Comparison of ENCODE assay signal across 15 cellular contexts in genomic region chr22:48088926-48089536, GRCh38.
DNase-seq lines count a peak whose midpoint lies in the region; ATAC-seq and TF ChIP-seq lines count a peak whose summit lies in the region.
"Had no signal": no experiment of that assay in that cellular context is flagged by ENCODE, and none has a peak within 500 bp of the region (broad histone marks: within the 10 kb centered on the region; RNA-seq: fewer than 3 reads in every experiment).

No MANE protein-coding gene starts in this region.

- H4K20me1 ChIP-seq in DND-41 (ENCODE audit: insufficient read depth, low read length) (no peaks in the 10 kb centered on the region), Karpas-422 (ENCODE audit: insufficient read depth, low read depth, low read length) (no peaks in the 10 kb centered on the region)

- H4K8ac ChIP-seq in trophoblast cell (ENCODE audit: low read depth, low read length): no peak overlapping the region

- H3K9ac ChIP-seq in DND-41 (ENCODE audit: low read depth, low read length): no peak overlapping the region
- peak overlapping the region; percentile 57 for H3K9ac ChIP-seq in Karpas-422 (ENCODE audit: low read length)
- no peak overlapping the region for H3K9ac ChIP-seq in trophoblast cell (ENCODE audit: low read length)

- TF ChIP-seq CTCF in DND-41 (IDR thresholded peaks at IDR 0.05; ENCODE audit: borderline replicate concordance, extremely low read depth, low read length, poor library complexity, severe bottlenecking) (no peak), adrenal gland (IDR thresholded peaks at IDR 0.05) (no peak), sigmoid colon (IDR thresholded peaks at IDR 0.05) (no peak)

- H3K9me2 ChIP-seq in Karpas-422 (replicated peaks; ENCODE audit: insufficient read depth, low read length): no peaks in the 10 kb centered on the region

- peaks cover 6 to 7% of the 10 kb centered on the region in 2 donors for H3K27me3 Mint-ChIP-seq in stimulated activated naive B cell treated with anti-CD40 and anti-IgM and Interleukin-4, amounts not matched to agents 10 μg/mL and 1 μg/mL and 100 μg/mL, for 72 hours

- no peak overlapping the region for H4K12ac ChIP-seq in trophoblast cell (ENCODE audit: low read depth, low read length)

- H2AFZ ChIP-seq in DND-41 (ENCODE audit: low read depth, low read length) (no peak overlapping the region), Karpas-422 (ENCODE audit: low read length) (no peak overlapping the region), trophoblast cell (ENCODE audit: insufficient read depth, low read length, poor library complexity) (no peak overlapping the region)

- H3K27ac ChIP-seq in DND-41 (ENCODE audit: low read length) (peak overlapping the region; percentile 18; the same call in 1 of the 2 replicates), Karpas-422 (ENCODE audit: low read length) (peak overlapping the region; percentile 98), adrenal gland (peak overlapping the region in 3 of 5 donors; percentile 83 to 91 (median 89)), sigmoid colon (peak overlapping the region in 3 of 4 donors; percentile 55 to 69 (median 66)), trophoblast cell (ENCODE audit: low read depth, low read length) (no peak overlapping the region)
- H3K27ac ChIP-seq: SJCRH30 had no signal

- H3K36me3 ChIP-seq in DND-41 (ENCODE audit: insufficient read depth, low read length) (no peaks in the 10 kb centered on the region), Karpas-422 (ENCODE audit: insufficient read depth, low read length) (no peaks in the 10 kb centered on the region), adrenal gland (replicated peaks in 1 of 2) (no peaks in the 10 kb centered on the region), sigmoid colon (no peaks in the 10 kb centered on the region), trophoblast cell (ENCODE audit: control insufficient read depth in 1 of 2, insufficient read depth in 2 of 2, low read length in 2 of 2) (no peaks in the 10 kb centered on the region)
- H3K36me3 ChIP-seq: SJCRH30 had no signal

- no peak overlapping the region for H2AK5ac ChIP-seq in trophoblast cell (ENCODE audit: low read length)

- H3K4me3 ChIP-seq in DND-41 (ENCODE audit: low read depth in 1 of 2, low read length in 2 of 2) (no peak overlapping the region), Karpas-422 (ENCODE audit: low read length) (no peak overlapping the region), adrenal gland (no peak overlapping the region), sigmoid colon (no peak overlapping the region), trophoblast cell (ENCODE audit: low read depth, low read length) (no peak overlapping the region)
- H3K4me3 ChIP-seq: SJCRH30 had no signal

- H2BK120ac ChIP-seq in trophoblast cell (ENCODE audit: insufficient read depth, low read length, poor library complexity): no peak overlapping the region

- no peaks in the 10 kb centered on the region for H3K36me3 Mint-ChIP-seq in stimulated activated naive B cell treated with anti-CD40 and anti-IgM and Interleukin-4, amounts not matched to agents 10 μg/mL and 1 μg/mL and 100 μg/mL, for 72 hours
- H3K36me3 Mint-ChIP-seq: CD4-positive, CD25-positive, alpha-beta regulatory T cell had no signal

- H3K14ac ChIP-seq in trophoblast cell (ENCODE audit: low read length): no peak overlapping the region

- no peak overlapping the region for H3K18ac ChIP-seq in trophoblast cell (ENCODE audit: low read length)

- no peak overlapping the region for H3K4ac ChIP-seq in trophoblast cell (ENCODE audit: low read depth, low read length)

- no peak overlapping the region for H2BK5ac ChIP-seq in trophoblast cell (ENCODE audit: low read depth, low read length, poor library complexity)

- H4K91ac ChIP-seq in trophoblast cell (ENCODE audit: low read depth, low read length): no peak overlapping the region

- no peak for ATAC-seq in DND-41 (ENCODE audit: insufficient read depth, low read depth)
- ATAC-seq in stimulated activated naive B cell treated with anti-CD40 and anti-IgM and Interleukin-4, amounts not matched to agents 10 μg/mL and 1 μg/mL and 100 μg/mL, for 72 hours (replicated peaks): no peak

- no peaks in the 10 kb centered on the region for H3K9me3 ChIP-seq in DND-41 (ENCODE audit: insufficient read depth, low read length, severe bottlenecking)
- no peaks in the 10 kb centered on the region for H3K9me3 ChIP-seq in Karpas-422 (ENCODE audit: low read length)
- no peaks in the 10 kb centered on the region for H3K9me3 ChIP-seq in adrenal gland (replicated peaks in 1 of 3)
- no peaks in the 10 kb centered on the region for H3K9me3 ChIP-seq in sigmoid colon
- H3K9me3 ChIP-seq in trophoblast cell (ENCODE audit: insufficient read depth, low read depth, low read length): no peaks in the 10 kb centered on the region
- H3K9me3 ChIP-seq: SJCRH30 had no signal

- peaks cover 39 to 58% of the 10 kb centered on the region in 2 donors for H3K4me1 Mint-ChIP-seq in stimulated activated naive B cell treated with anti-CD40 and anti-IgM and Interleukin-4, amounts not matched to agents 10 μg/mL and 1 μg/mL and 100 μg/mL, for 72 hours

- H3K4me2 ChIP-seq in DND-41 (ENCODE audit: insufficient read depth, low read length): no peak overlapping the region
- H3K4me2 ChIP-seq in Karpas-422 (ENCODE audit: low read depth, low read length, poor library complexity, severe bottlenecking): peak overlapping the region; percentile 45
- H3K4me2 ChIP-seq in trophoblast cell (ENCODE audit: low read length): no peak overlapping the region

- no peak for TF ChIP-seq EP300 in sigmoid colon (IDR thresholded peaks at IDR 0.05)

- no peak overlapping the region for H3K4me3 Mint-ChIP-seq in stimulated activated naive B cell treated with anti-CD40 and anti-IgM and Interleukin-4, amounts not matched to agents 10 μg/mL and 1 μg/mL and 100 μg/mL, for 72 hours
- H3K4me3 Mint-ChIP-seq: CD4-positive, CD25-positive, alpha-beta regulatory T cell had no signal

- H3K27me3 ChIP-seq in DND-41 (ENCODE audit: insufficient read depth, low read length, poor library complexity): no peaks in the 10 kb centered on the region
- no peaks in the 10 kb centered on the region for H3K27me3 ChIP-seq in Karpas-422 (ENCODE audit: low read length)
- no peaks in the 10 kb centered on the region for H3K27me3 ChIP-seq in adrenal gland
- H3K27me3 ChIP-seq in sigmoid colon: no peaks in the 10 kb centered on the region
- no peaks in the 10 kb centered on the region for H3K27me3 ChIP-seq in trophoblast cell (ENCODE audit: insufficient read depth, low read length)

- H2BK12ac ChIP-seq in trophoblast cell (ENCODE audit: low read length): no peak overlapping the region

- no peak for TF ChIP-seq POLR2A in adrenal gland (IDR thresholded peaks at IDR 0.05)
- TF ChIP-seq POLR2A in sigmoid colon (IDR thresholded peaks at IDR 0.05): no peak

- no peaks in the 10 kb centered on the region for H3K9me3 Mint-ChIP-seq in stimulated activated naive B cell treated with anti-CD40 and anti-IgM and Interleukin-4, amounts not matched to agents 10 μg/mL and 1 μg/mL and 100 μg/mL, for 72 hours

- H3K79me1 ChIP-seq in trophoblast cell (ENCODE audit: low read length): no peaks in the 10 kb centered on the region

- no peak overlapping the region for H3K23ac ChIP-seq in trophoblast cell (ENCODE audit: low read length)

- no peak for DNase-seq in DND-41
- no peak for DNase-seq in Karpas-422
- peak in 3 of 7 donors; percentile 8 to 27 (median 26) for DNase-seq in adrenal gland
- peak; percentile 71 for DNase-seq in sigmoid colon
- no peak for DNase-seq in trophoblast cell
- no peak for DNase-seq in stimulated activated naive B cell treated with anti-CD40 and anti-IgM and Interleukin-4, amounts not matched to agents 10 μg/mL and 1 μg/mL and 100 μg/mL, for 72 hours
- DNase-seq in posterior cingulate gyrus: no peak
- DNase-seq: CD4-positive, CD25-positive, alpha-beta regulatory T cell; Kasumi-1; NCI-H1417 treated with DMSO at 0.1 percent for 48 hours; NCI-H187; NCI-H510A treated with DMSO at 0.1 percent for 48 hours; NCI-H748 treated with DMSO at 0.1 percent for 48 hours; OCI-M1; SJCRH30 had no signal

- H3K4me1 ChIP-seq in DND-41 (ENCODE audit: insufficient read depth, low read length): peaks cover 43% of the 10 kb centered on the region
- peaks cover 91% of the 10 kb centered on the region for H3K4me1 ChIP-seq in Karpas-422 (ENCODE audit: low read length)
- H3K4me1 ChIP-seq in adrenal gland (replicated peaks in 1 of 2): peaks cover 16 to 17% of the 10 kb centered on the region in 2 donors
- H3K4me1 ChIP-seq in sigmoid colon: peaks cover 0 to 42% (median 30%) of the 10 kb centered on the region in 4 donors
- peaks cover 0 to 2% of the 10 kb centered on the region in 2 experiments for H3K4me1 ChIP-seq in trophoblast cell (ENCODE audit: control insufficient read depth in 1 of 2, insufficient read depth in 2 of 2, low read length in 2 of 2)
- H3K4me1 ChIP-seq: SJCRH30 had no signal

- H3K79me2 ChIP-seq in DND-41 (ENCODE audit: insufficient read depth, low read length) (no peaks in the 10 kb centered on the region), Karpas-422 (ENCODE audit: low read length) (no peaks in the 10 kb centered on the region), trophoblast cell (ENCODE audit: control insufficient read depth, insufficient read depth, low read length, poor library complexity) (no peaks in the 10 kb centered on the region)

- 89 to 94% (median 94%) methylated on average over 7 to 8 of the region's 8 CpGs for WGBS in adrenal gland, 4 donors
- 93% methylated on average over 8 of the region's 8 CpGs for WGBS in sigmoid colon, 2 donors
- WGBS in trophoblast cell (ENCODE audit: extremely low coverage, insufficient coverage, insufficient read length): no CpG with 5 or more reads among the region's 8 CpGs

- intact Hi-C loops in adrenal gland (cut with DNase I) (no loop called here), sigmoid colon (cut with DNase I) (no loop called here), posterior cingulate gyrus (cut with DNase I) (no loop called here)

- H3K27ac Mint-ChIP-seq in stimulated activated naive B cell treated with anti-CD40 and anti-IgM and Interleukin-4, amounts not matched to agents 10 μg/mL and 1 μg/mL and 100 μg/mL, for 72 hours: no peak overlapping the region
- H3K27ac Mint-ChIP-seq: CD4-positive, CD25-positive, alpha-beta regulatory T cell had no signal
